Comparison of ENCODE assay signal across 10 cellular contexts in the genomic region with DNA sequence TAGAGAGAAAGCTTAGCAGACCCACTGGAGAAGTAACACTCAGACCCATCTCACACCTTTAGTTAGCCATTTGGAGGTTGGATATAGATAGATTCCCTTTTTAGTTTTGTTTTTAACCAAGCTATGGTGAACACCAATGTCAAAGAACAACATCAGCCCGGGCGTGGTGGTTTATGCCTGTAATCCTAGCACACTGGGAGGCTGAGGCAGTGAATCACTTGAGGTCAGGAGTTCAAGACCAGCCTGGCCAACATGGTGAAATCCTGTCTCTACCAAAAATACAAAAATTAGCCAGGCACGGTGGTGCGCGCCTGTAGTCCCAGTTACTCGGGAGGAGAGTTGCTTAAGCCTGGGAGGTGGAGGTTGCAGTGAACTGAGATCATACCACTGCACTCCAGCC. TPM values are rescaled to one million over a fixed set of nuclear protein-coding genes. Genes with fewer than 3 reads are reported as not detected.
A peak's percentile ranks its signal among the peaks of the same experiment; 100 is the strongest.
DNase-seq lines count a peak whose midpoint lies in the region; TF ChIP-seq lines count a peak whose summit lies in the region.
"Not testable (repeated sequence)": the region's sequence is repeated elsewhere in the genome, so short reads cannot be mapped to it uniquely, and the experiment has no call there.
"Had no signal": no experiment of that assay in that cellular context is flagged by ENCODE, and none has a peak within 500 bp of the region (broad histone marks: within the 10 kb centered on the region; RNA-seq: fewer than 3 reads in every experiment).

No MANE protein-coding gene starts in this region.

- H3K4me3 ChIP-seq in brain microvascular endothelial cell (ENCODE audit: low read depth, low read length); fibroblast of mammary gland (ENCODE audit: control insufficient read depth, low read depth, low read length): not testable (repeated sequence)

- intact Hi-C loops in posterior vena cava (cut with DNase I): not testable (repeated sequence)

- not testable (repeated sequence) for H3K36me3 ChIP-seq in brain microvascular endothelial cell (replicated peaks)

- DNase-seq in brain microvascular endothelial cell (peak; percentile 6), fibroblast of mammary gland (ENCODE audit: low read depth) (peak; percentile 6), posterior vena cava (ENCODE audit: low spot score) (peak; percentile 69)

- H3K27me3 ChIP-seq in brain microvascular endothelial cell (replicated peaks): not testable (repeated sequence)

- in situ Hi-C loops in brain microvascular endothelial cell (cut with HindIII; ENCODE audit: low pct_ligation_motif_present, low sequenced_read_pairs): not testable (repeated sequence)

- not testable (repeated sequence) for TF ChIP-seq CTCF in VCaP (conservative IDR thresholded peaks at IDR 0.05); brain microvascular endothelial cell (IDR thresholded peaks at IDR 0.05; ENCODE audit: low read depth, low read length, missing control alignments); fibroblast of mammary gland (conservative IDR thresholded peaks at IDR 0.05; ENCODE audit: control insufficient read depth, insufficient read depth, low read depth, low read length)

- H3K27ac ChIP-seq in VCaP: peak overlapping the region; percentile 83; the same call in 1 of the 2 replicates
- H3K27ac ChIP-seq in brain microvascular endothelial cell: not testable (repeated sequence)

RNA-seq across cellular contexts. Expression of a gene that starts 21.6 kb away (rescaled TPM):
- total RNA-seq in posterior vena cava: 10 to 100 TPM; 13.7 to 20.2 TPM

RNA-seq across cellular contexts. Expression of a gene that starts 45.1 kb away (rescaled TPM):
- total RNA-seq in posterior vena cava: not detected
- total RNA-seq: A673; CD4-positive, alpha-beta memory T cell; CD8-positive, alpha-beta memory T cell; Daoy; G401; GM12878 had no signal

Comparison
In these comparisons a context has a peak if more than half of its experiments do, and no peak if none do; other contexts are left out.
1. DNase-seq: peak in every context shown above with its lines; median percentile 69 in posterior vena cava; 6 in brain microvascular endothelial cell; 6 in fibroblast of mammary gland.